In the genomic region with DNA sequence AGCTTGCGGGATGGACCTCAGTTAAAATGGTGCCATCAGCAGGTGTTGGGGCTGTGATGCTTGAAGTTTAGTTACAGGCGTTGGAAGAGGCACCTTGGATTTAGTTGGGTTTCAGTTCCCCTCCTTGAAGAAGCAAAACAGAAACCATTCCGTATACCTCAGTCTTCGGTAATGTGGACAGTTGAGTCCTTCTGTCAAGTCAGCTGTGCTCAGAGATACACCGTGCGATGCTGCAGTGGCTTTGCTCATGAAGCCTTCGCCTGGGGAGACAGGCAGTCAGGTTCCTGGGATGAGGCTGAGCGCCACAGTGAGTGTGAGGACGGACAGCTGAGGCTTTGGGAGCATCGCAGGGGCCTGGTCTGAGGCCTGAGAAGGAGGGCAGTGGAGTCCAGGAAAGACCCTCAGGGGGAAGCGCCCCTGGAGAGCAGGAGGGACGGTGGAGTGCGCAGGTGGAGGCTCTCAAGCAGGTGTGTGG, we compare ENCODE assay signal across 9 cellular contexts. TPM values are rescaled to one million over a fixed set of nuclear protein-coding genes. Genes with fewer than 3 reads are reported as not detected.
DNase-seq lines count a peak whose midpoint lies in the region; ATAC-seq and TF ChIP-seq lines count a peak whose summit lies in the region.
"Had no signal": no experiment of that assay in that cellular context is flagged by ENCODE, and none has a peak within 500 bp of the region (broad histone marks: within the 10 kb centered on the region; RNA-seq: fewer than 3 reads in every experiment).

No MANE protein-coding gene starts in this region.

- no peak overlapping the region for H3K27ac ChIP-seq in stomach
- H3K27ac ChIP-seq: pancreas had no signal

- H3K27me3 Mint-ChIP-seq in T-helper 2 cell treated with Interferon-gamma antibody and Interleukin-4, amounts not matched to agents 5 μg/mL and 100 μg/mL, for 36 hours (ENCODE audit: low read depth), result no peaks in the 10 kb centered on the region

- H3K9me3 ChIP-seq in stomach, result no peaks in the 10 kb centered on the region
- H3K9me3 ChIP-seq: pancreas had no signal

- DNase-seq in DMS79 treated with DMSO at 0.1 percent for 48 hours (lab: John Stamatoyannopoulos, UW) (peak; percentile 29), stomach (no peak), mesenteric fat pad (ENCODE audit: low spot score) (no peak), AML-193 (lab: John Stamatoyannopoulos, UW) (no peak), head of caudate nucleus (no peak)
- no peak for DNase-seq in T-helper 2 cell treated with Interferon-gamma antibody and Interleukin-4, amounts not matched to agents 5 μg/mL and 100 μg/mL, for 36 hours (ENCODE audit: low spot score)
- DNase-seq: pancreas had no signal

- peaks cover 38% of the 10 kb centered on the region for H3K4me1 Mint-ChIP-seq in T-helper 2 cell treated with Interferon-gamma antibody and Interleukin-4, amounts not matched to agents 5 μg/mL and 100 μg/mL, for 36 hours (ENCODE audit: low read depth)

- ATAC-seq in GM19025 (IDR thresholded peaks at IDR 0.05; ENCODE audit: low read depth, unreplicated experiment) (peak; percentile 63), HG03045 (IDR thresholded peaks at IDR 0.05; ENCODE audit: unreplicated experiment) (peak; percentile 63)

- TF ChIP-seq EP300 in stomach (IDR thresholded peaks at IDR 0.05), result no peak

- H3K9me3 Mint-ChIP-seq in T-helper 2 cell treated with Interferon-gamma antibody and Interleukin-4, amounts not matched to agents 5 μg/mL and 100 μg/mL, for 36 hours, result no peaks in the 10 kb centered on the region

- no peak overlapping the region for H3K27ac Mint-ChIP-seq in T-helper 2 cell treated with Interferon-gamma antibody and Interleukin-4, amounts not matched to agents 5 μg/mL and 100 μg/mL, for 36 hours

- peaks cover 25 to 36% (median 33%) of the 10 kb centered on the region in 4 donors for H3K36me3 ChIP-seq in stomach

- H3K27me3 ChIP-seq in stomach, result no peaks in the 10 kb centered on the region
- H3K27me3 ChIP-seq: pancreas had no signal

- TF ChIP-seq POLR2A in stomach (IDR thresholded peaks at IDR 0.05), result no peak

- no peak overlapping the region for H3K4me3 ChIP-seq in stomach
- H3K4me3 ChIP-seq: pancreas had no signal

- intact Hi-C loops in stomach (cut with DNase I; ENCODE audit: low total_unique reads) (no loop called here), head of caudate nucleus (cut with DNase I) (no loop called here)

- H3K36me3 Mint-ChIP-seq in T-helper 2 cell treated with Interferon-gamma antibody and Interleukin-4, amounts not matched to agents 5 μg/mL and 100 μg/mL, for 36 hours (ENCODE audit: low read depth), result peaks cover 36% of the 10 kb centered on the region

- peaks cover 0 to 17% (median 8%) of the 10 kb centered on the region in 4 donors for H3K4me1 ChIP-seq in stomach

- 83 to 92% (median 85%) methylated on average over 13 of the region's 13 CpGs for WGBS in stomach, 5 donors

- TF ChIP-seq CTCF in stomach (IDR thresholded peaks at IDR 0.05), result no peak

- H3K4me3 Mint-ChIP-seq in T-helper 2 cell treated with Interferon-gamma antibody and Interleukin-4, amounts not matched to agents 5 μg/mL and 100 μg/mL, for 36 hours, result peak overlapping the region; percentile 39

RNA-seq across cellular contexts. Expression of gene RAN, which starts 7.4 kb away (rescaled TPM):
- total RNA-seq in stomach (100 to 1,000 TPM in 2 of 5 donors, 10 to 100 TPM in 3; 52.4 to 248 (median 98.2) TPM), mesenteric fat pad (472 TPM)
- polyA plus RNA-seq in stomach, result 100 to 1,000 TPM; 290 to 352 (median 345) TPM

RNA-seq across cellular contexts. Expression of gene STX2, which starts 40.2 kb away (rescaled TPM):
- 10 to 100 TPM in 2 of 5 donors, 1 to 10 TPM in 3; 5.3 to 27.2 (median 9.0) TPM for total RNA-seq in stomach
- 1 to 10 TPM; 7.4 to 9.3 (median 8.4) TPM for polyA plus RNA-seq in stomach
- total RNA-seq in mesenteric fat pad, result 29.7 TPM
